ENCODE assay signal across 21 cellular contexts in the genomic region with DNA sequence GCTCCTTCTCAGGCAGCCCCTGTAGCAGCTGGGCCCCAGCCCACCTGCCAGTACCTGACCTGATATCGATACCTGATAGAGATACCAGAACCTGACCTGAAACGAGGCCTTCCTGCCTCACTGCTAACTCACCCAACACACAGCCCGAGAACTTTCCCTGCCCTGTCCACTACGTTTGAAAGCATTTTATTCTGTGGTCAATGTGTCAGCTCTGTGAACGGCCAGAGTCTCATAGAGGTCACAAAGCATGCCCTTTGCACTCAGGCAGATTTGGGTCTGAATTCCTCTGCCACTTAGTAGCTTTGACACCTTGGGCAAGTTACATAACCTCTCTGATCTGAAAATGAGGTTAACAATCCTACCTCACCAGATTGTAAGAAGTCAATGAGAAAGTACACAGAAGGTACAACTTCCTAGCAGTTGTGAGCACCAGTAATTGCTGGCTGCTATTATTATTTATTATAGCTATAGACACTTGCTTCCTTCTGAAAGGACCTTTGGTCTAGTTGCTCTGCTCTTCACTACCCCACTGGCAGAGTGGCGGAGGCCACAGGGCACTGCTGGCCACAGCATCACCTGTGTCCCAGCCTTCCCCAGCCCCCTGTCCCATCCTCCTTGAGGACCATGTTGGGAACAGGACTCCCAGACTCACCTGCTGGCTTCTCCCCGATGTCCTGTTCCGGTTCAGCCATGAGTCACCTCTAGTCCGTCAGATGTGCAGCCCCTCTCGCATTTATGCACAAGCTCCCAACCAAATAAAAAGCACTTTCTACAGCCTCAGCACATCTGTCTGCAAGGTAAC. TPM values are rescaled to one million over a fixed set of nuclear protein-coding genes. Genes with fewer than 3 reads are reported as not detected.
DNase-seq lines count a peak whose midpoint lies in the region; ATAC-seq and TF ChIP-seq lines count a peak whose summit lies in the region.
"Had no signal": no experiment of that assay in that cellular context is flagged by ENCODE, and none has a peak within 500 bp of the region (broad histone marks: within the 10 kb centered on the region; RNA-seq: fewer than 3 reads in every experiment).

No MANE protein-coding gene starts in this region.

- no peak overlapping the region for H3K4me3 ChIP-seq in right atrium auricular region
- H3K4me3 ChIP-seq in heart right ventricle: no peak overlapping the region
- no peak overlapping the region for H3K4me3 ChIP-seq in esophagus muscularis mucosa
- H3K4me3 ChIP-seq in aorta (ENCODE audit: low read length in 2 of 2): no peak overlapping the region
- H3K4me3 ChIP-seq: A549, lung had no signal

- peak overlapping the region; percentile 90 for H3K27ac Mint-ChIP-seq in neural crest cell (ENCODE audit: unreplicated experiment)
- H3K27ac Mint-ChIP-seq: activated naive CD8-positive, alpha-beta T cell; endodermal cell; stimulated activated effector memory CD8-positive, alpha-beta T cell treated with anti-CD3 and anti-CD28 coated beads, Interleukin-12 subunit alpha, Interleukin-12 subunit beta, amount 100 ng/mL, for 72 hours had no signal

- H3K27me3 ChIP-seq in right atrium auricular region (no peaks in the 10 kb centered on the region), heart right ventricle (no peaks in the 10 kb centered on the region), esophagus muscularis mucosa (no peaks in the 10 kb centered on the region), aorta (ENCODE audit: control insufficient read depth in 1 of 2, insufficient read depth in 2 of 2, low read length in 1 of 2) (no peaks in the 10 kb centered on the region)

- H3K9me3 Mint-ChIP-seq in neural crest cell: no peaks in the 10 kb centered on the region
- H3K9me3 Mint-ChIP-seq: activated T-cell treated with anti-CD3 and anti-CD28 coated beads, Interleukin-2, amount 50 U/mL, for 4 hours; endodermal cell; stimulated activated effector memory CD8-positive, alpha-beta T cell treated with anti-CD3 and anti-CD28 coated beads, Interleukin-12 subunit alpha, Interleukin-12 subunit beta, amount 100 ng/mL, for 72 hours had no signal

- no peak for TF ChIP-seq POLR2A in esophagus muscularis mucosa (IDR thresholded peaks at IDR 0.05; ENCODE audit: low read depth)

- H3K4me3 Mint-ChIP-seq in neural crest cell: peak overlapping the region; percentile 17
- H3K4me3 Mint-ChIP-seq: activated naive CD8-positive, alpha-beta T cell; activated T-cell treated with anti-CD3 and anti-CD28 coated beads, Interleukin-2, amount 50 U/mL, for 4 hours; endodermal cell; stimulated activated effector memory CD8-positive, alpha-beta T cell treated with anti-CD3 and anti-CD28 coated beads, Interleukin-12 subunit alpha, Interleukin-12 subunit beta, amount 100 ng/mL, for 72 hours had no signal

- TF ChIP-seq EP300 in esophagus muscularis mucosa (IDR thresholded peaks at IDR 0.05): no peak

- TF ChIP-seq CTCF in right atrium auricular region (IDR thresholded peaks at IDR 0.05) (no peak), heart right ventricle (IDR thresholded peaks at IDR 0.05) (no peak), esophagus muscularis mucosa (IDR thresholded peaks at IDR 0.05) (no peak), neural crest cell (conservative IDR thresholded peaks at IDR 0.05) (no peak)

- H3K4me1 Mint-ChIP-seq in neural crest cell: peaks cover 39% of the 10 kb centered on the region

- no peak for ATAC-seq in heart right ventricle
- ATAC-seq in aorta (ENCODE audit: low FRiP score): peak; percentile 6
- no peak for ATAC-seq in GM21367 (IDR thresholded peaks at IDR 0.05; ENCODE audit: unreplicated experiment)
- ATAC-seq: activated T-cell treated with anti-CD3 and anti-CD28 coated beads, Interleukin-2, amount 50 U/mL, for 4 hours had no signal

- H3K36me3 Mint-ChIP-seq in neural crest cell (ENCODE audit: low read depth): no peaks in the 10 kb centered on the region
- H3K36me3 Mint-ChIP-seq: activated naive CD8-positive, alpha-beta T cell; stimulated activated effector memory CD8-positive, alpha-beta T cell treated with anti-CD3 and anti-CD28 coated beads, Interleukin-12 subunit alpha, Interleukin-12 subunit beta, amount 100 ng/mL, for 72 hours had no signal

- H3K27ac ChIP-seq in right atrium auricular region: no peak overlapping the region
- no peak overlapping the region for H3K27ac ChIP-seq in heart right ventricle
- H3K27ac ChIP-seq in esophagus muscularis mucosa (replicated peaks in 1 of 4): peak overlapping the region in 1 of 4 donors; percentile 4
- no peak overlapping the region for H3K27ac ChIP-seq in aorta (ENCODE audit: low read depth in 1 of 2, low read length in 2 of 2)

- 90 to 91% methylated on average over 10 of the region's 10 CpGs for WGBS in heart right ventricle, 2 donors
- 89% methylated on average over 10 of the region's 10 CpGs for WGBS in esophagus muscularis mucosa
- 88 to 89% methylated on average over 10 of the region's 10 CpGs for WGBS in aorta, 2 donors

- H3K27me3 Mint-ChIP-seq in neural crest cell (ENCODE audit: low read depth): no peaks in the 10 kb centered on the region
- H3K27me3 Mint-ChIP-seq: activated naive CD8-positive, alpha-beta T cell had no signal

- H3K36me3 ChIP-seq in right atrium auricular region (no peaks in the 10 kb centered on the region), heart right ventricle (no peaks in the 10 kb centered on the region), esophagus muscularis mucosa (no peaks in the 10 kb centered on the region), aorta (ENCODE audit: control insufficient read depth in 1 of 2, insufficient read depth in 2 of 2, low read length in 1 of 2) (no peaks in the 10 kb centered on the region)

- peak; percentile 36 for DNase-seq in right atrium auricular region (ENCODE audit: low spot score)
- no peak for DNase-seq in heart right ventricle
- peak; percentile 47 for DNase-seq in esophagus muscularis mucosa (ENCODE audit: extremely low spot score)
- no peak for DNase-seq in neural crest cell (ENCODE audit: low read depth, low spot score)
- no peak for DNase-seq in aorta
- no peak for DNase-seq in DMS114 treated with DMSO at 0.1 percent for 48 hours (lab: John Stamatoyannopoulos, UW; ENCODE audit: unreplicated experiment)
- no peak for DNase-seq in SIG-M5 (lab: John Stamatoyannopoulos, UW)
- DNase-seq: activated CD4-positive, alpha-beta T cell treated with anti-CD3 and anti-CD28 coated beads for 4 hours; activated T-cell treated with anti-CD3 and anti-CD28 coated beads, Interleukin-2, amount 50 U/mL, for 4 hours; NCI-H345; occipital lobe; T1000 had no signal

- H3K4me1 ChIP-seq in right atrium auricular region (no peaks in the 10 kb centered on the region), heart right ventricle (peaks cover 0 to 35% (median 29%) of the 10 kb centered on the region in 9 donors), esophagus muscularis mucosa (peaks cover 22 to 38% (median 34%) of the 10 kb centered on the region in 4 donors), aorta (ENCODE audit: control insufficient read depth in 1 of 2, insufficient read depth in 2 of 2, low read length in 2 of 2) (no peaks in the 10 kb centered on the region)

- intact Hi-C loops in heart right ventricle (cut with DNase I): no loop called here
- intact Hi-C loops in esophagus muscularis mucosa (cut with DNase I): no loop called here
- intact Hi-C loops in aorta (cut with DNase I): no loop called here

- no peaks in the 10 kb centered on the region for H3K9me3 ChIP-seq in right atrium auricular region
- H3K9me3 ChIP-seq in heart right ventricle: no peaks in the 10 kb centered on the region
- no peaks in the 10 kb centered on the region for H3K9me3 ChIP-seq in esophagus muscularis mucosa
- H3K9me3 ChIP-seq in aorta (ENCODE audit: control insufficient read depth, low read length): no peaks in the 10 kb centered on the region
- H3K9me3 ChIP-seq: A549 had no signal

RNA-seq across cellular contexts. Expression of a gene that starts 0.9 kb away (rescaled TPM):
- not detected for total RNA-seq in right atrium auricular region
- not detected for total RNA-seq in heart right ventricle
- not detected for polyA plus RNA-seq in heart right ventricle
- under 1 TPM in 1 of 4 donors, not detected in 3; 0.11 TPM for total RNA-seq in esophagus muscularis mucosa
- not detected in 2 replicates for total RNA-seq in neural crest cell
- total RNA-seq in aorta: not detected
- 10 to 100 TPM in 1 of 2 donors, under 1 TPM in 1; 0.26 to 23.0 TPM for polyA plus RNA-seq in aorta
- total RNA-seq: activated T-cell treated with anti-CD3 and anti-CD28 coated beads, Interleukin-2, amount 50 U/mL, for 4 hours; cardiac septum; endodermal cell; lung; occipital lobe; SK-MEL-5; skeletal muscle tissue had no signal
- polyA plus RNA-seq: lung had no signal

RNA-seq across cellular contexts. Expression of a gene that starts 47.0 kb away (rescaled TPM):
- total RNA-seq in right atrium auricular region: 10 to 100 TPM; 19.6 to 31.3 TPM
- total RNA-seq in heart right ventricle: 10 to 100 TPM; 35.7 to 63.9 (median 46.8) TPM
- polyA plus RNA-seq in heart right ventricle: 100 to 1,000 TPM in 1 of 2 donors, 10 to 100 TPM in 1; 33.7 to 188 TPM
- total RNA-seq in esophagus muscularis mucosa: 10 to 100 TPM; 28.8 to 65.6 (median 38.9) TPM
- total RNA-seq in neural crest cell: 175 and 188 TPM in 2 replicates
- total RNA-seq in aorta: 100 to 1,000 TPM; 123 to 189 TPM
- polyA plus RNA-seq in aorta: 100 to 1,000 TPM; 147 to 852 TPM

RNA-seq across cellular contexts. Expression of a gene that starts 58.7 kb away (rescaled TPM):
- total RNA-seq in right atrium auricular region (10 to 100 TPM; 30.5 to 33.8 TPM), heart right ventricle (10 to 100 TPM; 39.0 to 56.8 (median 43.6) TPM), esophagus muscularis mucosa (10 to 100 TPM; 73.1 to 96.2 (median 87.4) TPM), neural crest cell (62.0 and 64.0 TPM in 2 replicates), aorta (10 to 100 TPM; 53.2 to 55.5 TPM)
- polyA plus RNA-seq in heart right ventricle (10 to 100 TPM; 18.2 to 20.6 TPM), aorta (10 to 100 TPM; 19.1 to 20.5 TPM)

Comparison
In these comparisons a context has a peak if more than half of its experiments do, and no peak if none do; other contexts are left out.
1. DNase-seq: peak in right atrium auricular region (single experiment) and esophagus muscularis mucosa (single experiment); none in heart right ventricle (0 of 2), neural crest cell (single experiment), aorta (0 of 2), DMS114 treated with DMSO at 0.1 percent for 48 hours (single experiment) and SIG-M5 (single experiment).